Comparison of ENCODE assay signal across 1 cellular context in genomic region chr20:61901421-61902212, GRCh38.
TF ChIP-seq lines count a peak whose summit lies in the region.

No MANE protein-coding gene starts in this region.

TF ChIP-seq in HepG2, 621 proteins besides CTCF, POLR2A, EP300 and RAD21 (continued from another document):
- TF ChIP-seq UBTF (CRISPR knock-in tag; IDR thresholded peaks at IDR 0.05) = 0 out of 2 replicates have a peak, but pooled peaks have one; percentile 22
- no peak for TF ChIP-seq ZFAT (CRISPR knock-in tag; conservative IDR thresholded peaks at IDR 0.05)
- 0 out of 2 replicates have a peak, but pooled peaks have one; percentile 64 for TF ChIP-seq ZBTB4 (CRISPR knock-in tag; IDR thresholded peaks at IDR 0.05; ENCODE audit: borderline replicate concordance)
- no peak for TF ChIP-seq SSRP1 (CRISPR knock-in tag; IDR thresholded peaks at IDR 0.05)
- 0 out of 2 replicates have a peak, but pooled peaks have one; percentile 9 for TF ChIP-seq MYC (CRISPR knock-in tag; IDR thresholded peaks at IDR 0.05; ENCODE audit: borderline replicate concordance)
- 0 out of 2 replicates have a peak, but pooled peaks have one; percentile 36 for TF ChIP-seq ZNF556 (CRISPR knock-in tag; IDR thresholded peaks at IDR 0.05; ENCODE audit: borderline replicate concordance)
- TF ChIP-seq ZNF280B (CRISPR knock-in tag; IDR thresholded peaks at IDR 0.05; ENCODE audit: borderline replicate concordance) = 0 out of 2 replicates have a peak, but pooled peaks have one; percentile 21
- peak; percentile 5; the same call in 1 of the 2 replicates for TF ChIP-seq ZNF687 (CRISPR knock-in tag; IDR thresholded peaks at IDR 0.05)
- 0 out of 2 replicates have a peak, but pooled peaks have one; percentile 28 for TF ChIP-seq CREB1 (IDR thresholded peaks at IDR 0.05)
- TF ChIP-seq CREB1 (CRISPR knock-in tag; IDR thresholded peaks at IDR 0.05) = no peak
- TF ChIP-seq TFAP4 (IDR thresholded peaks at IDR 0.05; ENCODE audit: borderline replicate concordance, low read depth) = peak; percentile 12; the same call in 1 of the 2 replicates
- TF ChIP-seq ZNF768 (CRISPR knock-in tag; IDR thresholded peaks at IDR 0.05) = peak; percentile 25; the same call in 1 of the 2 replicates
